In the genomic region with DNA sequence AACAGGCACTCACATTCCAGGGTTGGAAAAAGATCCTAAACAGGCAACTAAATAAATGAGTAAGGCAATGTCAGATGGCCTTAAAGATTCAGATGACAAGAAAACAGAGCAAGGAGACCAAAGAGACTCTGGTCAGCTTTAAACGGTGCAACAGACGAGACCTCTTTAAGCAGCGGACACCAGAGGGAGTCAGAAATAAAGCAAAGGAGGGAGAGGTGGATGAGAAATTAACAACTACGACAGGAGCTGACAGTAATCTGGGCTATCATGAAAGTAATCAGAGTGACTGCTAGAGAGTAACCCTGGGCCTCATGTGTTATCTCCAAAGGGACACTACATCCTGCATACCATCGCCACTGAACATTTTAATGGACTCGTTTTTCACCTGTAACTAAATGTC, we compare ENCODE assay signal across 9 cellular contexts. TPM values are rescaled to one million over a fixed set of nuclear protein-coding genes. Genes with fewer than 3 reads are reported as not detected.
DNase-seq lines count a peak whose midpoint lies in the region; ATAC-seq, FAIRE-seq and TF ChIP-seq lines count a peak whose summit lies in the region.
"Had no signal": no experiment of that assay in that cellular context is flagged by ENCODE, and none has a peak within 500 bp of the region (broad histone marks: within the 10 kb centered on the region; RNA-seq: fewer than 3 reads in every experiment).

No MANE protein-coding gene starts in this region.

- FAIRE-seq in astrocyte (lab: Jason Lieb, UNC), result no peak

- H3K4me3 Mint-ChIP-seq in stimulated activated naive CD8-positive, alpha-beta T cell treated with anti-CD3 and anti-CD28 coated beads, Interleukin-15, Interleukin-2, amounts not matched to agents 100 ng/mL and 50 ng/mL, for 24 hours, result peak overlapping the region; percentile 99
- H3K4me3 Mint-ChIP-seq in astrocyte (ENCODE audit: unreplicated experiment), result peak overlapping the region; percentile 99

- peak overlapping the region; percentile 82 for H3K9ac ChIP-seq in astrocyte (ENCODE audit: low read length)

- H3K4me2 ChIP-seq in astrocyte (ENCODE audit: low read length), result peak overlapping the region; percentile 89

- peaks cover 16% of the 10 kb centered on the region for H3K36me3 ChIP-seq in astrocyte (ENCODE audit: insufficient read depth, low read length)
- H3K36me3 ChIP-seq in right lobe of liver, result peaks cover 0 to 16% (median 10%) of the 10 kb centered on the region in 4 donors

- peaks cover 25% of the 10 kb centered on the region for H3K9me3 Mint-ChIP-seq in stimulated activated naive CD8-positive, alpha-beta T cell treated with anti-CD3 and anti-CD28 coated beads, Interleukin-15, Interleukin-2, amounts not matched to agents 100 ng/mL and 50 ng/mL, for 24 hours
- H3K9me3 Mint-ChIP-seq in astrocyte (ENCODE audit: unreplicated experiment), result peaks cover 34% of the 10 kb centered on the region

- peak overlapping the region; percentile 80 for H3K4me3 ChIP-seq in astrocyte (ENCODE audit: insufficient read depth, low read depth, low read length)
- H3K4me3 ChIP-seq in right lobe of liver, result peak overlapping the region; percentile 82 to 97 (median 85)

- ATAC-seq in stimulated activated naive CD8-positive, alpha-beta T cell treated with anti-CD3 and anti-CD28 coated beads, Interleukin-15, Interleukin-2, amounts not matched to agents 100 U/mL and 50 U/mL, for 24 hours, result no peak
- ATAC-seq in right lobe of liver, result no peak

- H3K27me3 Mint-ChIP-seq in stimulated activated naive CD8-positive, alpha-beta T cell treated with anti-CD3 and anti-CD28 coated beads, Interleukin-15, Interleukin-2, amounts not matched to agents 100 ng/mL and 50 ng/mL, for 24 hours, result peaks cover 8% of the 10 kb centered on the region
- H3K27me3 Mint-ChIP-seq in astrocyte (ENCODE audit: low read depth, unreplicated experiment), result no peaks in the 10 kb centered on the region

- H3K27ac Mint-ChIP-seq in stimulated activated naive CD8-positive, alpha-beta T cell treated with anti-CD3 and anti-CD28 coated beads, Interleukin-15, Interleukin-2, amounts not matched to agents 100 ng/mL and 50 ng/mL, for 24 hours, result peak overlapping the region; percentile 94
- peak overlapping the region; percentile 75 for H3K27ac Mint-ChIP-seq in astrocyte (ENCODE audit: unreplicated experiment)

- no peak for TF ChIP-seq CTCF in astrocyte (IDR thresholded peaks at IDR 0.05; ENCODE audit: insufficient read depth, low read depth, low read length)
- TF ChIP-seq CTCF in right lobe of liver (IDR thresholded peaks at IDR 0.05), result no peak

- peaks cover 22% of the 10 kb centered on the region for H3K79me2 ChIP-seq in astrocyte (ENCODE audit: insufficient read depth, low read length)

- peaks cover 37% of the 10 kb centered on the region for H3K4me1 Mint-ChIP-seq in stimulated activated naive CD8-positive, alpha-beta T cell treated with anti-CD3 and anti-CD28 coated beads, Interleukin-15, Interleukin-2, amounts not matched to agents 100 ng/mL and 50 ng/mL, for 24 hours (ENCODE audit: low read depth)
- H3K4me1 Mint-ChIP-seq in astrocyte (ENCODE audit: low read depth, unreplicated experiment), result peaks cover 9% of the 10 kb centered on the region

- H3K27ac ChIP-seq in astrocyte (ENCODE audit: low read depth, low read length), result no peak overlapping the region
- H3K27ac ChIP-seq in right lobe of liver, result no peak overlapping the region

- H2AFZ ChIP-seq in astrocyte (ENCODE audit: low read depth, low read length), result peak overlapping the region; percentile 79

- TF ChIP-seq POLR2A in right lobe of liver (IDR thresholded peaks at IDR 0.05), result no peak

- H3K4me1 ChIP-seq in astrocyte (ENCODE audit: insufficient read depth, low read length) (peaks cover 7% of the 10 kb centered on the region), right lobe of liver (peaks cover 0 to 5% (median 0%) of the 10 kb centered on the region in 4 donors)

- H4K20me1 ChIP-seq in astrocyte (ENCODE audit: insufficient read depth, low read length), result peaks cover 9% of the 10 kb centered on the region

- intact Hi-C loops in right lobe of liver (cut with DNase I), result no loop called here

- DNase-seq in stimulated activated naive CD8-positive, alpha-beta T cell treated with anti-CD3 and anti-CD28 coated beads, Interleukin-15, Interleukin-2, amounts not matched to agents 100 U/mL and 50 U/mL, for 24 hours, result no peak
- no peak for DNase-seq in astrocyte (ENCODE audit: low read depth)
- DNase-seq in right lobe of liver, result no peak
- DNase-seq in HuH-7 (ENCODE audit: low spot score), result no peak
- DNase-seq in stimulated activated CD4-positive, alpha-beta T cell treated with anti-CD3 and anti-CD28 coated beads, Interleukin-12 subunit alpha, Interleukin-12 subunit beta, amount 100 ng/mL, for 4 hours, result no peak
- no peak for DNase-seq in NCI-H2081 (lab: John Stamatoyannopoulos, UW)
- no peak for DNase-seq in dermis blood vessel endothelial cell
- DNase-seq: central memory CD4-positive, alpha-beta T cell had no signal

- peaks cover 30% of the 10 kb centered on the region for H3K9me3 ChIP-seq in astrocyte (ENCODE audit: insufficient read depth, low read depth, low read length)
- H3K9me3 ChIP-seq in right lobe of liver, result peaks cover 0 to 3% (median 0%) of the 10 kb centered on the region in 4 donors

- WGBS in right lobe of liver (ENCODE audit: insufficient coverage, low coverage, low lambda C conversion rate, missing lambda C conversion rate), result 35% methylated on average over 6 of the region's 6 CpGs

- H3K27me3 ChIP-seq in astrocyte (ENCODE audit: insufficient read depth, low read length) (no peaks in the 10 kb centered on the region), right lobe of liver (no peaks in the 10 kb centered on the region)

- H3K36me3 Mint-ChIP-seq in stimulated activated naive CD8-positive, alpha-beta T cell treated with anti-CD3 and anti-CD28 coated beads, Interleukin-15, Interleukin-2, amounts not matched to agents 100 ng/mL and 50 ng/mL, for 24 hours (ENCODE audit: low read depth), result peaks cover 68% of the 10 kb centered on the region
- H3K36me3 Mint-ChIP-seq in astrocyte (ENCODE audit: low read depth, unreplicated experiment), result peaks cover 41% of the 10 kb centered on the region

RNA-seq across cellular contexts. Expression of gene ZNF550, which starts 1.1 kb away (rescaled TPM):
- 13.4 and 13.5 TPM in 2 replicates for total RNA-seq in astrocyte
- total RNA-seq in right lobe of liver, result 1 to 10 TPM in 5 of 6 experiments, under 1 TPM in 1; 0.92 to 6.9 (median 2.5) TPM
- 6.4 and 8.0 TPM in 2 replicates for total RNA-seq in dermis blood vessel endothelial cell

RNA-seq across cellular contexts. Expression of gene ZNF416, which starts 20.2 kb away (rescaled TPM):
- total RNA-seq in astrocyte (9.3 and 9.7 TPM in 2 replicates), right lobe of liver (1 to 10 TPM in 4 of 6 experiments, under 1 TPM in 2; 0.43 to 1.8 (median 1.2) TPM), dermis blood vessel endothelial cell (4.1 and 4.4 TPM in 2 replicates)

RNA-seq across cellular contexts. Expression of gene ZIK1, which starts 25.4 kb away (rescaled TPM):
- 8.7 and 8.9 TPM in 2 replicates for total RNA-seq in astrocyte
- total RNA-seq in right lobe of liver, result 1 to 10 TPM in 1 of 6 experiments, under 1 TPM in 5; 0.31 to 4.2 (median 0.39) TPM
- total RNA-seq in dermis blood vessel endothelial cell, result 5.3 and 6.1 TPM in 2 replicates

RNA-seq across cellular contexts. Expression of gene ZNF549, which starts 31.4 kb away (rescaled TPM):
- total RNA-seq in astrocyte (6.7 and 7.3 TPM in 2 replicates), right lobe of liver (1 to 10 TPM in 2 of 6 experiments, under 1 TPM in 4; 0.61 to 1.8 (median 0.90) TPM), dermis blood vessel endothelial cell (4.8 and 5.8 TPM in 2 replicates)

RNA-seq across cellular contexts. Expression of gene ZNF530, which starts 41.2 kb away (rescaled TPM):
- 3.5 and 4.7 TPM in 2 replicates for total RNA-seq in astrocyte
- 1 to 10 TPM in 1 of 6 experiments, under 1 TPM in 5; 0.25 to 1.2 (median 0.49) TPM for total RNA-seq in right lobe of liver
- 2.7 and 4.5 TPM in 2 replicates for total RNA-seq in dermis blood vessel endothelial cell
